In genomic region chr11:8267831-8268529, GRCh38 we compare ENCODE assay signal across 11 cellular contexts. TPM values are rescaled to one million over a fixed set of nuclear protein-coding genes. Genes with fewer than 3 reads are reported as not detected.
DNase-seq lines count a peak whose midpoint lies in the region; ATAC-seq, FAIRE-seq and TF ChIP-seq lines count a peak whose summit lies in the region.
"Had no signal": no experiment of that assay in that cellular context is flagged by ENCODE, and none has a peak within 500 bp of the region (broad histone marks: within the 10 kb centered on the region; RNA-seq: fewer than 3 reads in every experiment).

No MANE protein-coding gene starts in this region.

- TF ChIP-seq EP300 in HepG2 (IDR thresholded peaks at IDR 0.05; ENCODE audit: low read depth in 2 of 2, low read length in 2 of 2) (no peak), HepG2 (CRISPR knock-in tag; IDR thresholded peaks at IDR 0.05; ENCODE audit: borderline replicate concordance) (no peak)

- H3K4me2 ChIP-seq in HepG2 (ENCODE audit: low read depth, low read length) = peak overlapping the region; percentile 53

- in situ Hi-C loops in HepG2 (cut with HindIII; ENCODE audit: extremely low pct_ligation_motif_present, low pct_unique_long_range_greater_than_20kb) = loop anchor here (10.0 kb wide), 1 partner anchor 263 kb away; no protein-coding TSS in a partner anchor

- intact Hi-C loops in ascending aorta (cut with DNase I) (no loop called here), HepG2 (cut with micrococcal nuclease; ENCODE audit: unreplicated experiment) (no loop called here)

- H3K27me3 ChIP-seq in ascending aorta = peaks cover 10% of the 10 kb centered on the region
- H3K27me3 ChIP-seq in HepG2 (ENCODE audit: control insufficient read depth in 1 of 2, insufficient read depth in 2 of 2, low read length in 2 of 2) = peaks cover 7 to 65% of the 10 kb centered on the region in 2 experiments; a peak in 4 of 5 replicates
- H3K27me3 ChIP-seq in subcutaneous abdominal adipose tissue (ENCODE audit: control insufficient read depth in 5 of 5, insufficient read depth in 4 of 5, low read length in 5 of 5) = peaks cover 24 to 55% (median 49%) of the 10 kb centered on the region in 5 donors

- ATAC-seq in HepG2 (peak; percentile 9; the same call in 2 of the 3 replicates), GM18870 (IDR thresholded peaks at IDR 0.05; ENCODE audit: unreplicated experiment) (no peak)

- CTCF ChIA-PET in HepG2 (lab: Yijun Ruan, JAX; ENCODE audit: low intra/inter-chr PET ratio, low total read pairs) = no interaction called here

- TF ChIP-seq POLR2A in HepG2 (IDR thresholded peaks at IDR 0.05; ENCODE audit: insufficient read depth in 1 of 2, low read depth in 2 of 2, low read length in 2 of 2) = no peak

- no peak for TF ChIP-seq RAD21 in HepG2 (CRISPR knock-in tag; IDR thresholded peaks at IDR 0.05)

- TF ChIP-seq CTCF in ascending aorta (IDR thresholded peaks at IDR 0.05) = no peak
- TF ChIP-seq CTCF in HepG2 (CRISPR knock-in tag; IDR thresholded peaks at IDR 0.05) = no peak

- no peaks in the 10 kb centered on the region for H3K36me3 ChIP-seq in ascending aorta
- H3K36me3 ChIP-seq in HepG2 (replicated peaks in 1 of 2; ENCODE audit: control insufficient read depth in 1 of 2, insufficient read depth in 2 of 2, low read length in 2 of 2) = no peaks in the 10 kb centered on the region
- H3K36me3 ChIP-seq in subcutaneous abdominal adipose tissue (ENCODE audit: control insufficient read depth in 5 of 5, insufficient read depth in 5 of 5, low read length in 5 of 5) = no peaks in the 10 kb centered on the region

- H3K4me3 ChIP-seq in ascending aorta (peak overlapping the region; percentile 55 to 71), HepG2 (replicated peaks in 1 of 3; ENCODE audit: insufficient read depth in 1 of 3, low read depth in 2 of 3, low read length in 3 of 3) (peak overlapping the region in 1 of 3 experiments; percentile 33; a peak in 1 of 6 replicates), subcutaneous abdominal adipose tissue (ENCODE audit: low read depth in 1 of 5, low read length in 5 of 5) (peak overlapping the region in 4 of 5 donors; percentile 22 to 58 (median 48))
- H3K4me3 ChIP-seq: lung had no signal

- peak; percentile 21 for DNase-seq in activated CD4-positive, alpha-beta T cell treated with anti-CD3 and anti-CD28 coated beads for 48 hours
- DNase-seq in activated CD4-positive, alpha-beta T cell treated with anti-CD3 and anti-CD28 coated beads, Interleukin-2, amount 50 U/mL, for 4 hours = no peak
- DNase-seq in ascending aorta (ENCODE audit: low spot score in 2 of 2) (no peak), HepG2 (ENCODE audit: low spot score) (no peak), nucleus accumbens (lab: John Stamatoyannopoulos, UW) (no peak), MV-4-11 (lab: John Stamatoyannopoulos, UW) (no peak)

- WGBS in HepG2 (ENCODE audit: low lambda C conversion rate) = 70% methylated on average over 7 of the region's 74 CpGs

- no peak overlapping the region for H2AFZ ChIP-seq in HepG2 (ENCODE audit: low read length)

- H3K27ac ChIP-seq in ascending aorta = no peak overlapping the region
- H3K27ac ChIP-seq in HepG2 (ENCODE audit: extremely low read length, insufficient read depth, low read length) = no peak overlapping the region
- H3K27ac ChIP-seq in subcutaneous abdominal adipose tissue (ENCODE audit: low read depth, low read length) = no peak overlapping the region

- BruUV-seq in HepG2 (replicated peaks; lab: Mats Ljungman, UMichigan) = no TSS peak

- H3K79me2 ChIP-seq in HepG2 (ENCODE audit: insufficient read depth, low read length) = no peaks in the 10 kb centered on the region

- H3K9me3 ChIP-seq in ascending aorta = no peaks in the 10 kb centered on the region
- H3K9me3 ChIP-seq in HepG2 (ENCODE audit: low read length) = no peaks in the 10 kb centered on the region
- H3K9me3 ChIP-seq in subcutaneous abdominal adipose tissue (ENCODE audit: control insufficient read depth in 5 of 5, low read length in 5 of 5) = no peaks in the 10 kb centered on the region

- POLR2A ChIA-PET in HepG2 (lab: Yijun Ruan, JAX) = no interaction called here

- H3K4me1 ChIP-seq in ascending aorta (peaks cover 0 to 3% of the 10 kb centered on the region in 2 donors), HepG2 (ENCODE audit: insufficient read depth, low read length) (no peaks in the 10 kb centered on the region), subcutaneous abdominal adipose tissue (ENCODE audit: control insufficient read depth in 5 of 5, insufficient read depth in 5 of 5, low read length in 5 of 5) (peaks cover 0 to 26% (median 20%) of the 10 kb centered on the region in 5 donors)

- FAIRE-seq in HepG2 (lab: Jason Lieb, UNC) = no peak
- FAIRE-seq: G401.6 had no signal

- H4K20me1 ChIP-seq in HepG2 (ENCODE audit: insufficient read depth, low read length) = no peaks in the 10 kb centered on the region

- no peak overlapping the region for H3K9ac ChIP-seq in HepG2 (ENCODE audit: insufficient read depth, low read depth, low read length)
- H3K9ac ChIP-seq in subcutaneous abdominal adipose tissue (ENCODE audit: low read length in 5 of 5) = no peak overlapping the region

TF ChIP-seq in HepG2, 621 proteins besides CTCF, POLR2A, EP300 and RAD21:
- TF ChIP-seq EZH2 (conservative IDR thresholded peaks at IDR 0.05; ENCODE audit: low read depth, low read length) (peak; percentile 68; the same call in 1 of the 2 replicates), ZNF614 (CRISPR knock-in tag; IDR thresholded peaks at IDR 0.05; ENCODE audit: borderline replicate concordance) (no peak)
TF ChIP-seq in HepG2: peak in this region for 1.

RNA-seq across cellular contexts. Expression of gene LMO1, which starts 4.3 kb away (rescaled TPM):
- total RNA-seq in ascending aorta = not detected
- total RNA-seq in HepG2 (2016; rRNA removed; fragmentation: Illumina TruSeq; extraction: Trizol) = not detected in 2 replicates
- total RNA-seq in HepG2 (2016; cell fraction: cytosol; rRNA removed; fragmentation: Illumina TruSeq; extraction: Trizol; ENCODE audit: low read depth) = not detected in 2 replicates
- total RNA-seq in HepG2 (2016; cell fraction: insoluble cytoplasmic fraction; rRNA removed; fragmentation: Illumina TruSeq; extraction: Trizol) = not detected in 2 replicates
- total RNA-seq in HepG2 (2016; cell fraction: membrane; rRNA removed; fragmentation: Illumina TruSeq; extraction: Trizol) = not detected in 2 replicates
- not detected in 2 replicates for total RNA-seq in HepG2 (2016; cell fraction: nucleus; rRNA removed; fragmentation: Illumina TruSeq; extraction: Trizol)
- not detected in 2 replicates for polyA plus RNA-seq in HepG2 (2011; rRNA removed)
- polyA plus RNA-seq in HepG2 (2011; cell fraction: cytosol; rRNA removed) = not detected in 2 replicates
- polyA plus RNA-seq in HepG2 (2011; cell fraction: nucleus; rRNA removed) = not detected in 2 replicates
- polyA plus RNA-seq in HepG2 (2012) = not detected in 2 replicates
- not detected in 2 replicates for polyA plus RNA-seq in HepG2 (2016; cell fraction: cytosol; fragmentation: Illumina TruSeq; extraction: Trizol; ENCODE audit: low read depth)
- polyA plus RNA-seq in HepG2 (2016; cell fraction: insoluble cytoplasmic fraction; fragmentation: Illumina TruSeq; extraction: Trizol; ENCODE audit: low read depth) = not detected in 2 replicates
- polyA plus RNA-seq in HepG2 (2016; cell fraction: membrane; fragmentation: Illumina TruSeq; extraction: Trizol; ENCODE audit: low read depth) = not detected in 2 replicates
- not detected in 2 replicates for polyA plus RNA-seq in HepG2 (2016; cell fraction: nucleus; fragmentation: Illumina TruSeq; extraction: Trizol; ENCODE audit: insufficient read depth, low read depth)
- 1.9 TPM in 1 of 2 replicates, not detected in the other for polyA minus RNA-seq in HepG2 (2011; rRNA and poly(A)+ RNA removed; ENCODE audit: low replicate concordance)
- polyA minus RNA-seq in HepG2 (2011; cell fraction: cytosol; rRNA and poly(A)+ RNA removed) = not detected in 2 replicates
- polyA minus RNA-seq in HepG2 (2011; cell fraction: nucleus; rRNA and poly(A)+ RNA removed) = not detected in 2 replicates
- total RNA-seq: T-helper 1 cell treated with Interleukin-12 subunit alpha and Interleukin-12 subunit beta and Interleukin-4 antibody, amounts not matched to agents 30 ng/mL and 1 ng/mL, for 36 hours had no signal
- polyA plus RNA-seq: lung had no signal
